1 cellular context compared by ENCODE assay signal in genomic region chr10:113099431-113100298, GRCh38.
TF ChIP-seq lines count a peak whose summit lies in the region.

No MANE protein-coding gene starts in this region.

TF ChIP-seq in GM23338, 12 proteins besides CTCF, POLR2A, EP300 and RAD21 (continued from another document):
- TF ChIP-seq ZNF462 (CRISPR knock-in tag; IDR thresholded peaks at IDR 0.05) (no peak), CREB1 (CRISPR knock-in tag; IDR thresholded peaks at IDR 0.05; ENCODE audit: low read depth) (no peak), NANOG (IDR thresholded peaks at IDR 0.05; ENCODE audit: borderline replicate concordance) (no peak)
- TF ChIP-seq, protein P1, sequence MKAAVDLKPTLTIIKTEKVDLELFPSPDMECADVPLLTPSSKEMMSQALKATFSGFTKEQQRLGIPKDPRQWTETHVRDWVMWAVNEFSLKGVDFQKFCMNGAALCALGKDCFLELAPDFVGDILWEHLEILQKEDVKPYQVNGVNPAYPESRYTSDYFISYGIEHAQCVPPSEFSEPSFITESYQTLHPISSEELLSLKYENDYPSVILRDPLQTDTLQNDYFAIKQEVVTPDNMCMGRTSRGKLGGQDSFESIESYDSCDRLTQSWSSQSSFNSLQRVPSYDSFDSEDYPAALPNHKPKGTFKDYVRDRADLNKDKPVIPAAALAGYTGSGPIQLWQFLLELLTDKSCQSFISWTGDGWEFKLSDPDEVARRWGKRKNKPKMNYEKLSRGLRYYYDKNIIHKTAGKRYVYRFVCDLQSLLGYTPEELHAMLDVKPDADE (IDR thresholded peaks at IDR 0.05), result no peak
TF ChIP-seq in GM23338: peak in this region for 0.
